ENCODE assay signal across 19 cellular contexts in genomic region chr20:1629321-1629720, GRCh38. TPM values are rescaled to one million over a fixed set of nuclear protein-coding genes. Genes with fewer than 3 reads are reported as not detected.
A peak's percentile ranks its signal among the peaks of the same experiment; 100 is the strongest.
DNase-seq lines count a peak whose midpoint lies in the region; ATAC-seq, FAIRE-seq and TF ChIP-seq lines count a peak whose summit lies in the region.
"Had no signal": no experiment of that assay in that cellular context is flagged by ENCODE, and none has a peak within 500 bp of the region (broad histone marks: within the 10 kb centered on the region; RNA-seq: fewer than 3 reads in every experiment).

No MANE protein-coding gene starts in this region.

- intact Hi-C loops in activated CD8-positive, alpha-beta T cell treated with anti-CD3 and anti-CD28 coated beads for 36 hours (cut with micrococcal nuclease), result no loop called here
- intact Hi-C loops in CD14-positive monocyte (cut with micrococcal nuclease), result no loop called here

- no peak overlapping the region for H3K9ac ChIP-seq in H1 (replicated peaks in 1 of 4; ENCODE audit: extremely low read depth in 1 of 4, low read depth in 3 of 4, low read length in 3 of 4)

- H3K27me3 ChIP-seq in H1 (replicated peaks in 1 of 4; ENCODE audit: control insufficient read depth in 3 of 4, extremely low read depth in 1 of 4, insufficient read depth in 3 of 4, low read length in 3 of 4), result no peaks in the 10 kb centered on the region

- H3K79me2 ChIP-seq in H1 (ENCODE audit: control insufficient read depth in 1 of 2, insufficient read depth in 2 of 2, low read length in 2 of 2), result no peaks in the 10 kb centered on the region

- H3K18ac ChIP-seq in H1 (ENCODE audit: extremely low read depth, low read length), result no peak overlapping the region

- H3K56ac ChIP-seq in H1 (replicated peaks; ENCODE audit: insufficient read length, low read depth, low read length), result no peak overlapping the region

- H3K4ac ChIP-seq in H1 (replicated peaks; ENCODE audit: insufficient read length, low read depth, low read length), result no peak overlapping the region

- no peak overlapping the region for H2AK5ac ChIP-seq in H1 (ENCODE audit: low read depth, low read length)

- no peak overlapping the region for H2AFZ ChIP-seq in H1 (ENCODE audit: low read length)

- no peaks in the 10 kb centered on the region for H3K27me3 Mint-ChIP-seq in stimulated activated naive CD8-positive, alpha-beta T cell treated with anti-CD3 and anti-CD28 coated beads, Interleukin-15, Interleukin-2, amounts not matched to agents 100 ng/mL and 50 ng/mL, for 24 hours
- H3K27me3 Mint-ChIP-seq in stimulated activated naive CD8-positive, alpha-beta T cell treated with anti-CD3 and anti-CD28 coated beads, Interleukin-15, amount 100 ng/mL, for 72 hours, result no peaks in the 10 kb centered on the region
- H3K27me3 Mint-ChIP-seq in activated CD8-positive, alpha-beta T cell treated with anti-CD3 and anti-CD28 coated beads for 36 hours, result no peaks in the 10 kb centered on the region
- peaks cover 2 to 4% (median 2%) of the 10 kb centered on the region in 3 donors for H3K27me3 Mint-ChIP-seq in CD14-positive monocyte (ENCODE audit: low read depth in 3 of 3)

- H2BK12ac ChIP-seq in H1 (ENCODE audit: low read depth, low read length), result 0 out of 2 replicates have a peak overlapping the region, but pooled peaks have one; percentile 27

- FAIRE-seq in H1 (lab: Jason Lieb, UNC), result no peak
- FAIRE-seq: A204.1 had no signal

- no peak overlapping the region; the same call in 1 of the 2 replicates for H2BK15ac ChIP-seq in H1 (ENCODE audit: low read length)

- POLR2A ChIA-PET in activated CD8-positive, alpha-beta T cell treated with anti-CD3 and anti-CD28 coated beads for 36 hours (lab: Charles Lee), result no interaction called here
- POLR2A ChIA-PET in H1 (lab: Charles Lee; ENCODE audit: partially characterized antibody), result no interaction called here

- WGBS in H1 (ENCODE audit: extremely low coverage in 1 of 2, insufficient coverage in 1 of 2, insufficient read length in 1 of 2, insufficient replicate concordance in 2 of 2, low coverage in 1 of 2, low lambda C conversion rate in 2 of 2, missing lambda C conversion rate in 1 of 2), 2 experiments, result 87% methylated on average over 4 of the region's 5 CpGs; no CpG with 5 or more reads in 1 of the 2 experiments

- TF ChIP-seq EP300 in H1 (IDR thresholded peaks at IDR 0.05; ENCODE audit: borderline replicate concordance in 1 of 2, low read depth in 2 of 2, low read length in 2 of 2), result no peak

- no peak overlapping the region for H2BK20ac ChIP-seq in H1 (ENCODE audit: low read length)

- peaks cover 92% of the 10 kb centered on the region for H3K4me1 Mint-ChIP-seq in stimulated activated naive CD8-positive, alpha-beta T cell treated with anti-CD3 and anti-CD28 coated beads, Interleukin-15, Interleukin-2, amounts not matched to agents 100 ng/mL and 50 ng/mL, for 24 hours (ENCODE audit: low read depth)
- peaks cover 100% of the 10 kb centered on the region for H3K4me1 Mint-ChIP-seq in stimulated activated naive CD8-positive, alpha-beta T cell treated with anti-CD3 and anti-CD28 coated beads, Interleukin-15, amount 100 ng/mL, for 72 hours
- H3K4me1 Mint-ChIP-seq in activated CD8-positive, alpha-beta T cell treated with anti-CD3 and anti-CD28 coated beads for 36 hours (ENCODE audit: low read depth), result peaks cover 90% of the 10 kb centered on the region
- peaks cover 65% of the 10 kb centered on the region for H3K4me1 Mint-ChIP-seq in CD14-positive monocyte

- no peaks in the 10 kb centered on the region for H3K79me1 ChIP-seq in H1 (ENCODE audit: low read depth, low read length)

- H2BK5ac ChIP-seq in H1 (ENCODE audit: low read depth, low read length), result no peak overlapping the region

- CTCF ChIA-PET in activated CD8-positive, alpha-beta T cell treated with anti-CD3 and anti-CD28 coated beads for 36 hours (lab: Charles Lee), result no interaction called here
- CTCF ChIA-PET in H1 (lab: Charles Lee; ENCODE audit: partially characterized antibody), result interaction anchor here (0.9 kb wide), 1 partner anchor 61 kb away, joined by 4 read pairs; no protein-coding TSS in a partner anchor

- no peak overlapping the region for H3K4me3 ChIP-seq in H1 (ENCODE audit: extremely low read depth in 1 of 4, insufficient read depth in 2 of 4, low read depth in 3 of 4, low read length in 4 of 4)

- no peak for TF ChIP-seq POLR2A in H1 (IDR thresholded peaks at IDR 0.05; ENCODE audit: control extremely low read depth in 1 of 2, low read depth in 2 of 2, low read length in 2 of 2)

- no peaks in the 10 kb centered on the region for H3K9me3 ChIP-seq in H1 (ENCODE audit: insufficient read depth in 2 of 2, low read depth in 1 of 2, low read length in 1 of 2)

- H4K20me1 ChIP-seq in H1 (replicated peaks in 1 of 2; ENCODE audit: control insufficient read depth in 1 of 2, insufficient read depth in 2 of 2, low read length in 2 of 2), result no peaks in the 10 kb centered on the region

- H3K14ac ChIP-seq in H1 (ENCODE audit: insufficient read length), result no peak overlapping the region

- DNase-seq in stimulated activated naive CD8-positive, alpha-beta T cell treated with anti-CD3 and anti-CD28 coated beads, Interleukin-15, amount 100 ng/mL, for 72 hours, result no peak
- no peak for DNase-seq in activated CD8-positive, alpha-beta T cell treated with anti-CD3 and anti-CD28 coated beads for 36 hours
- DNase-seq in H1 (ENCODE audit: low read depth in 1 of 2, low spot score in 2 of 2) (no peak), superior temporal gyrus (ENCODE audit: extremely low spot score) (peak; percentile 1), ecto neural progenitor cell (ENCODE audit: low spot score) (no peak), NCI-H2029 treated with DMSO at 0.1 percent for 48 hours (lab: John Stamatoyannopoulos, UW) (no peak), CD14-positive monocyte (ENCODE audit: low spot score) (no peak)
- DNase-seq: EL, HFFc6, KG1, NCI-H1092 treated with DMSO at 0.1 percent for 48 hours, NCI-H187, NCI-H2171, NCI-H446 treated with DMSO at 0.1 percent for 48 hours, NCI-H774, SIG-M5 had no signal

- TF ChIP-seq CTCF in activated CD8-positive, alpha-beta T cell treated with anti-CD3 and anti-CD28 coated beads for 36 hours (IDR thresholded peaks at IDR 0.05), result no peak
- TF ChIP-seq CTCF in H1 (IDR thresholded peaks at IDR 0.05; ENCODE audit: control extremely low read depth in 1 of 3, insufficient read depth in 1 of 3, low read depth in 1 of 3, low read length in 3 of 3) (no peak), CD14-positive monocyte (IDR thresholded peaks at IDR 0.05) (no peak)

- H4K8ac ChIP-seq in H1 (ENCODE audit: extremely low read depth, insufficient read depth, low read length), result peak overlapping the region; percentile 7; the same call in 1 of the 2 replicates

- no peak overlapping the region for H3K4me2 ChIP-seq in H1 (ENCODE audit: insufficient read depth in 1 of 2, low read depth in 2 of 2, low read length in 2 of 2)

- H3K23me2 ChIP-seq in H1 (ENCODE audit: low read depth, low read length), result no peaks in the 10 kb centered on the region

- no peak overlapping the region for H4K5ac ChIP-seq in H1 (ENCODE audit: insufficient read length, low read depth, low read length)

- H4K91ac ChIP-seq in H1 (replicated peaks; ENCODE audit: insufficient read length, low read length), result no peak overlapping the region

- H3K36me3 Mint-ChIP-seq in stimulated activated naive CD8-positive, alpha-beta T cell treated with anti-CD3 and anti-CD28 coated beads, Interleukin-15, Interleukin-2, amounts not matched to agents 100 ng/mL and 50 ng/mL, for 24 hours (ENCODE audit: low read depth), result peaks cover 37% of the 10 kb centered on the region
- peaks cover 74% of the 10 kb centered on the region for H3K36me3 Mint-ChIP-seq in activated CD8-positive, alpha-beta T cell treated with anti-CD3 and anti-CD28 coated beads for 36 hours (ENCODE audit: low read depth)
- no peaks in the 10 kb centered on the region for H3K36me3 Mint-ChIP-seq in CD14-positive monocyte

- peak overlapping the region; percentile 76 for H3K27ac Mint-ChIP-seq in stimulated activated naive CD8-positive, alpha-beta T cell treated with anti-CD3 and anti-CD28 coated beads, Interleukin-15, Interleukin-2, amounts not matched to agents 100 ng/mL and 50 ng/mL, for 24 hours
- H3K27ac Mint-ChIP-seq in stimulated activated naive CD8-positive, alpha-beta T cell treated with anti-CD3 and anti-CD28 coated beads, Interleukin-15, amount 100 ng/mL, for 72 hours, result no peak overlapping the region
- H3K27ac Mint-ChIP-seq in activated CD8-positive, alpha-beta T cell treated with anti-CD3 and anti-CD28 coated beads for 36 hours, result peak overlapping the region; percentile 55
- peak overlapping the region in 2 of 7 donors; percentile 28 to 32 for H3K27ac Mint-ChIP-seq in CD14-positive monocyte
- H3K27ac Mint-ChIP-seq: HFFc6 had no signal

- no peaks in the 10 kb centered on the region for H3K9me3 Mint-ChIP-seq in stimulated activated naive CD8-positive, alpha-beta T cell treated with anti-CD3 and anti-CD28 coated beads, Interleukin-15, Interleukin-2, amounts not matched to agents 100 ng/mL and 50 ng/mL, for 24 hours
- H3K9me3 Mint-ChIP-seq in stimulated activated naive CD8-positive, alpha-beta T cell treated with anti-CD3 and anti-CD28 coated beads, Interleukin-15, amount 100 ng/mL, for 72 hours, result no peaks in the 10 kb centered on the region
- H3K9me3 Mint-ChIP-seq in activated CD8-positive, alpha-beta T cell treated with anti-CD3 and anti-CD28 coated beads for 36 hours, result no peaks in the 10 kb centered on the region
- H3K9me3 Mint-ChIP-seq in CD14-positive monocyte, result peaks cover 0 to 2% (median 0%) of the 10 kb centered on the region in 7 donors
- H3K9me3 Mint-ChIP-seq: HFFc6 had no signal

- ATAC-seq in stimulated activated naive CD8-positive, alpha-beta T cell treated with anti-CD3 and anti-CD28 coated beads, Interleukin-15, amount 100 ng/mL, for 72 hours, result no peak
- no peak for ATAC-seq in activated CD8-positive, alpha-beta T cell treated with anti-CD3 and anti-CD28 coated beads for 36 hours

- H3K4me3 Mint-ChIP-seq in stimulated activated naive CD8-positive, alpha-beta T cell treated with anti-CD3 and anti-CD28 coated beads, Interleukin-15, Interleukin-2, amounts not matched to agents 100 ng/mL and 50 ng/mL, for 24 hours, result no peak overlapping the region
- no peak overlapping the region for H3K4me3 Mint-ChIP-seq in stimulated activated naive CD8-positive, alpha-beta T cell treated with anti-CD3 and anti-CD28 coated beads, Interleukin-15, amount 100 ng/mL, for 72 hours
- H3K4me3 Mint-ChIP-seq in activated CD8-positive, alpha-beta T cell treated with anti-CD3 and anti-CD28 coated beads for 36 hours, result no peak overlapping the region
- no peak overlapping the region for H3K4me3 Mint-ChIP-seq in CD14-positive monocyte
- H3K4me3 Mint-ChIP-seq: HFFc6 had no signal

- H3K4me1 ChIP-seq in H1 (replicated peaks in 1 of 4; ENCODE audit: control insufficient read depth in 3 of 4, insufficient read depth in 4 of 4, low read length in 3 of 4), result peaks cover 0 to 9% (median 2%) of the 10 kb centered on the region in 4 experiments; a peak in 3 of 7 replicates

- no peak overlapping the region for H2BK120ac ChIP-seq in H1 (replicated peaks; ENCODE audit: low read depth, low read length)

- TF ChIP-seq RAD21 in H1 (IDR thresholded peaks at IDR 0.05 in 1 of 2, conservative IDR thresholded peaks at IDR 0.05 in 1 of 2; ENCODE audit: low read depth in 2 of 2, low read length in 2 of 2), result no peak

- H3K36me3 ChIP-seq in H1 (ENCODE audit: control insufficient read depth in 2 of 4, insufficient read depth in 4 of 4, low read length in 3 of 4), result no peaks in the 10 kb centered on the region

- H3K27ac ChIP-seq in H1 (ENCODE audit: low read depth, low read length), result no peak overlapping the region

- no peak overlapping the region for H3K23ac ChIP-seq in H1 (ENCODE audit: insufficient read length)

RNA-seq across cellular contexts. Expression of gene SIRPB1, which starts 9.5 kb away (rescaled TPM):
- under 1 TPM; 0.83 to 0.92 TPM for total RNA-seq in activated CD8-positive, alpha-beta T cell treated with anti-CD3 and anti-CD28 coated beads for 36 hours
- total RNA-seq in H1 (2021; fragmentation: NEBNext Ultra II Directional; extraction: Animal tissue kit (Norgen Biotek cat#: 25700)), result 0.54 and 0.99 TPM in 2 replicates
- polyA plus RNA-seq in H1 (2011; rRNA removed) (0.14 and 0.28 TPM in 2 replicates), CD14-positive monocyte (100 to 1,000 TPM; 137 to 437 TPM)
- polyA plus RNA-seq in H1 (2011; cell fraction: cytosol; rRNA removed), result 0.10 TPM
- 0.40 TPM for polyA plus RNA-seq in H1 (2011; cell fraction: nucleus; rRNA removed)
- 0.12 to 0.31 TPM in 2 of 4 replicates, not detected in the others for polyA plus RNA-seq in H1 (2012, experiment 1 of 2)
- polyA plus RNA-seq in H1 (2012, experiment 2 of 2), result 0.17 TPM
- polyA plus RNA-seq in H1 (2013, experiment 1 of 2), result not detected
- 0.07 TPM for polyA plus RNA-seq in H1 (2013, experiment 2 of 2)
- 0.32 TPM in 1 of 2 replicates, not detected in the other for polyA minus RNA-seq in H1 (2011; rRNA and poly(A)+ RNA removed)
- not detected for polyA minus RNA-seq in H1 (2011; cell fraction: cytosol; rRNA and poly(A)+ RNA removed)
- not detected for polyA minus RNA-seq in H1 (2011; cell fraction: nucleus; rRNA and poly(A)+ RNA removed)
- total RNA-seq: HFFc6 had no signal

RNA-seq across cellular contexts. Expression of gene SIRPG, which starts 28.3 kb away (rescaled TPM):
- total RNA-seq in activated CD8-positive, alpha-beta T cell treated with anti-CD3 and anti-CD28 coated beads for 36 hours, result 10 to 100 TPM; 45.4 to 48.6 TPM
- total RNA-seq in H1 (2021; fragmentation: NEBNext Ultra II Directional; extraction: Animal tissue kit (Norgen Biotek cat#: 25700)), result not detected in 2 replicates
- 0.03 and 0.08 TPM in 2 replicates for polyA plus RNA-seq in H1 (2011; rRNA removed)
- not detected for polyA plus RNA-seq in H1 (2011; cell fraction: cytosol; rRNA removed)
- not detected for polyA plus RNA-seq in H1 (2011; cell fraction: nucleus; rRNA removed)
- polyA plus RNA-seq in H1 (2012, experiment 1 of 2), result not detected in 4 replicates
- not detected for polyA plus RNA-seq in H1 (2012, experiment 2 of 2)
- not detected for polyA plus RNA-seq in H1 (2013, experiment 1 of 2)
- polyA plus RNA-seq in H1 (2013, experiment 2 of 2), result not detected
- polyA minus RNA-seq in H1 (2011; rRNA and poly(A)+ RNA removed), result not detected in 2 replicates
- polyA minus RNA-seq in H1 (2011; cell fraction: cytosol; rRNA and poly(A)+ RNA removed), result not detected
- not detected for polyA minus RNA-seq in H1 (2011; cell fraction: nucleus; rRNA and poly(A)+ RNA removed)
- polyA plus RNA-seq in CD14-positive monocyte, result under 1 TPM; 0.51 to 0.52 TPM
- total RNA-seq: H4, HFFc6 had no signal

Comparison
In these comparisons a context has a peak if more than half of its experiments do, and no peak if none do; other contexts are left out.
1. H3K27ac Mint-ChIP-seq: peak in stimulated activated naive CD8-positive, alpha-beta T cell treated with anti-CD3 and anti-CD28 coated beads, Interleukin-15, Interleukin-2, amounts not matched to agents 100 ng/mL and 50 ng/mL, for 24 hours (single experiment) and activated CD8-positive, alpha-beta T cell treated with anti-CD3 and anti-CD28 coated beads for 36 hours (single experiment); none in stimulated activated naive CD8-positive, alpha-beta T cell treated with anti-CD3 and anti-CD28 coated beads, Interleukin-15, amount 100 ng/mL, for 72 hours (0 of 2).
2. RNA of gene SIRPG, which starts 28.3 kb away (total RNA-seq): 45.4 to 48.6 TPM in activated CD8-positive, alpha-beta T cell treated with anti-CD3 and anti-CD28 coated beads for 36 hours; not detected in H1; every median in the first group is over 10 times any median in the second.